In the genomic region with DNA sequence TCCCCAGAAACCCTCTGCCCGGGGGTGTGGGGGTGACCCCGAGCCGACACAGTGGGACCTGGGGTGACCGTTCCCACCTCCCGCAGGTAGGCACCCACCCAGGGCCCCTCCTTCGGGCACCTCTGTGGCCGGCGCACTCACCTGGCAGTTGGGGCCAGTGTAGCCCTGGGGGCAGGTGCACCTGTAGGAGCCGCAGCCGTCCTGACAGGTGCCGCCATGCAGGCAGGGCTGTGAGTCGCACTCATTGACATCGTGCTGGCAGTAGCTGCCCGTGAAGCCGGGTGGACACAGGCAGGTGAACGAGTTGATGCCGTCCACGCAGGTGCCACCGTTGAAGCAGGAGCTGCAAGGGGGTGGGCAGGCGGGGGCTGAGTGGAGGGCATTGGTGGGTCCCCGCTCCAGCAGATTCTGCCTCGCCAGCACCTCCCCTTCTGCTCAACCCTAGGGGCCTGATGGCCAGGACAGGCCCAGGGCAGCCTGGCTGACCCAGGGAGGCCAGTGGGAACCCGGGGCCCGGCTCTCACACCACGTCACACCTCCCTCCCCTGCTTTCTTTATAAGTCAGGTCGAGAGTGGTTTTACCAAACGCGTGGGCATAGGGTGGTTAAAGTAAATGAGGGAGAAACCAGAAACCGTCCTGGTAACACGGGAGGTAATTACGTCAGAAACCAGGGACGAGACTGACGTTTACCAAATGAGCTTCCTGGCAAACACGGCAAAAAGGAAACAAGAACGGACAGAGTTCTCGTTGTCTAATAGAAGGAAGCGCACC, we compare ENCODE assay signal across 1 cellular context.
A peak's percentile ranks its signal among the peaks of the same experiment; 100 is the strongest.
TF ChIP-seq lines count a peak whose summit lies in the region.

No MANE protein-coding gene starts in this region.

TF ChIP-seq in HEK293, 187 proteins besides CTCF, POLR2A, EP300 and RAD21:
- TF ChIP-seq ZNF76 (tag by site-specific recombination; IDR thresholded peaks at IDR 0.05; ENCODE audit: borderline replicate concordance, low read depth) (no peak), ZBTB1 (tag by site-specific recombination; IDR thresholded peaks at IDR 0.05) (no peak), SCRT2 (tag by site-specific recombination; IDR thresholded peaks at IDR 0.05) (peak; percentile 54; the same call in 1 of the 2 replicates)
